Comparison of ENCODE assay signal across 17 cellular contexts in genomic region chr13:97395437-97396136, GRCh38. TPM values are rescaled to one million over a fixed set of nuclear protein-coding genes. Genes with fewer than 3 reads are reported as not detected.
DNase-seq lines count a peak whose midpoint lies in the region; TF ChIP-seq lines count a peak whose summit lies in the region.
"Had no signal": no experiment of that assay in that cellular context is flagged by ENCODE, and none has a peak within 500 bp of the region (broad histone marks: within the 10 kb centered on the region; RNA-seq: fewer than 3 reads in every experiment).

No MANE protein-coding gene starts in this region.

- WGBS in lower leg skin, 2 donors, result 82 to 88% methylated on average over 4 of the region's 4 CpGs

- no peak overlapping the region for H2AFZ ChIP-seq in ACC112 (ENCODE audit: low read length, unreplicated experiment)

- no peak overlapping the region for H3K9ac ChIP-seq in adipocyte (ENCODE audit: low read length)

- no peaks in the 10 kb centered on the region for H3K9me3 ChIP-seq in adipocyte (ENCODE audit: control insufficient read depth, low read length)
- H3K9me3 ChIP-seq: SJSA1, upper lobe of right lung had no signal

- H3K36me3 ChIP-seq in ACC112 (ENCODE audit: insufficient read depth, low read length), result peaks cover 9% of the 10 kb centered on the region
- peaks cover 31% of the 10 kb centered on the region for H3K36me3 ChIP-seq in adipocyte (ENCODE audit: control insufficient read depth, insufficient read depth, low read length, severe bottlenecking)

- intact Hi-C loops in lower leg skin (cut with DNase I; ENCODE audit: low total_unique reads), result no loop called here

- H3K4me3 ChIP-seq in ACC112 (ENCODE audit: low read depth, low read length) (no peak overlapping the region), adipocyte (ENCODE audit: low read length) (no peak overlapping the region), fibroblast of the aortic adventitia (ENCODE audit: low read depth, low read length) (no peak overlapping the region), lower leg skin (ENCODE audit: low read depth, poor library complexity, severe bottlenecking) (no peak overlapping the region)
- H3K4me3 ChIP-seq: SJSA1, upper lobe of right lung had no signal

- no peaks in the 10 kb centered on the region for H3K79me2 ChIP-seq in ACC112 (ENCODE audit: control insufficient read depth, insufficient read depth, low read length, unreplicated experiment)

- DNase-seq in HT1080 (ENCODE audit: low read depth) (peak; percentile 63), adipocyte (ENCODE audit: low read depth) (peak; percentile 48), fibroblast of the aortic adventitia (ENCODE audit: low read depth) (peak; percentile 52), NCI-H2196 treated with DMSO at 0.1 percent for 48 hours (lab: John Stamatoyannopoulos, UW; ENCODE audit: unreplicated experiment) (no peak), HuH-7.5 (ENCODE audit: low spot score) (no peak), OCI-M2 (lab: John Stamatoyannopoulos, UW; ENCODE audit: unreplicated experiment) (no peak), lower leg skin (ENCODE audit: low spot score in 2 of 2) (no peak)
- DNase-seq: activated naive CD8-positive, alpha-beta T cell treated with anti-CD3 and anti-CD28 coated beads, Interleukin-2, amount 50 U/mL, for 24 hours; activated T-cell treated with anti-CD3 and anti-CD28 coated beads, Interleukin-2, amount 50 U/mL, for 72 hours; COR-L47; H9; left colon; stimulated activated naive CD8-positive, alpha-beta T cell treated with anti-CD3 and anti-CD28 coated beads, Interleukin-15, Interleukin-2, amounts not matched to agents 100 U/mL and 50 U/mL, for 24 hours; upper lobe of right lung had no signal

- no peak for TF ChIP-seq POLR2A in lower leg skin (IDR thresholded peaks at IDR 0.05)

- H3K4me1 ChIP-seq in ACC112 (ENCODE audit: control insufficient read depth, insufficient read depth, low read length, unreplicated experiment) (peaks cover 24% of the 10 kb centered on the region), adipocyte (ENCODE audit: control insufficient read depth, insufficient read depth, low read length) (peaks cover 21% of the 10 kb centered on the region)
- H3K4me1 ChIP-seq: upper lobe of right lung had no signal

- H3K27ac ChIP-seq in ACC112 (ENCODE audit: low read depth, low read length), result peak overlapping the region; percentile 71
- H3K27ac ChIP-seq: epithelial cell of prostate, SJSA1, upper lobe of right lung had no signal

- no peak for TF ChIP-seq CTCF in fibroblast of the aortic adventitia (IDR thresholded peaks at IDR 0.05; ENCODE audit: insufficient read depth, low read length)
- TF ChIP-seq CTCF in lower leg skin (IDR thresholded peaks at IDR 0.05), result no peak

- no peaks in the 10 kb centered on the region for H3K27me3 ChIP-seq in ACC112 (ENCODE audit: insufficient read depth, low read length)
- no peaks in the 10 kb centered on the region for H3K27me3 ChIP-seq in adipocyte (replicated peaks; ENCODE audit: control insufficient read depth, insufficient read depth, low read length)
- H3K27me3 ChIP-seq: SJSA1, upper lobe of right lung had no signal

RNA-seq across cellular contexts. Expression of gene RAP2A, which starts 38.4 kb away (rescaled TPM):
- 22.6 and 27.8 TPM in 2 replicates for total RNA-seq in HT1080 (2014; rRNA removed; shearing (Covaris generic))
- polyA plus RNA-seq in HT1080 (2015; cell fraction: cytosol; rRNA removed), result 10.4 and 13.3 TPM in 2 replicates
- 5.4 and 5.5 TPM in 2 replicates for polyA plus RNA-seq in HT1080 (2015; cell fraction: nucleus; rRNA removed)
- total RNA-seq in fibroblast of the aortic adventitia (ENCODE audit: low replicate concordance) (18.3 and 29.0 TPM in 2 replicates), lower leg skin (10 to 100 TPM in 2 of 4 donors, 1 to 10 TPM in 2; 8.4 to 14.8 (median 10.3) TPM)

Comparison
In these comparisons a context has a peak if more than half of its experiments do, and no peak if none do; other contexts are left out.
1. DNase-seq: peak in HT1080 (single experiment), adipocyte (single experiment) and fibroblast of the aortic adventitia (single experiment); none in NCI-H2196 treated with DMSO at 0.1 percent for 48 hours (single experiment), HuH-7.5 (single experiment), OCI-M2 (single experiment) and lower leg skin (0 of 2).